Comparison of ENCODE assay signal across 1 cellular context in genomic region chr15:43439268-43439667, GRCh38.
TF ChIP-seq lines count a peak whose summit lies in the region.

No MANE protein-coding gene starts in this region.

TF ChIP-seq in A549, 52 proteins besides CTCF, POLR2A, EP300 and RAD21:
- TF ChIP-seq RARB (CRISPR knock-in tag; IDR thresholded peaks at IDR 0.05) (no peak), EHF (CRISPR knock-in tag; IDR thresholded peaks at IDR 0.05) (no peak), JUNB (IDR thresholded peaks at IDR 0.05) (no peak), RCOR1 (IDR thresholded peaks at IDR 0.05; ENCODE audit: low read depth, low read length) (no peak), MAX (IDR thresholded peaks at IDR 0.05) (no peak), HES2 (IDR thresholded peaks at IDR 0.05) (no peak), SREBF2 (IDR thresholded peaks at IDR 0.05) (no peak), FOSL2 (IDR thresholded peaks at IDR 0.05) (no peak), FOSL2 (CRISPR knock-in tag; IDR thresholded peaks at IDR 0.05) (no peak), PHF8 (IDR thresholded peaks at IDR 0.05; ENCODE audit: borderline replicate concordance, low read depth) (no peak), SMC3 (IDR thresholded peaks at IDR 0.05) (no peak), HDAC2 (IDR thresholded peaks at IDR 0.05) (no peak), E2F6 (IDR thresholded peaks at IDR 0.05; ENCODE audit: borderline replicate concordance, low read depth) (no peak), RFX5 (IDR thresholded peaks at IDR 0.05) (no peak), NFE2L2 (conservative IDR thresholded peaks at IDR 0.05; ENCODE audit: low read length) (no peak), GATA3 (IDR thresholded peaks at IDR 0.05; ENCODE audit: borderline replicate concordance) (no peak), USF2 (IDR thresholded peaks at IDR 0.05) (no peak), KDM5A (IDR thresholded peaks at IDR 0.05) (no peak)
TF ChIP-seq in A549: peak in this region for 0.
